ENCODE assay signal across 25 cellular contexts in genomic region chr1:114700026-114700600, GRCh38. TPM values are rescaled to one million over a fixed set of nuclear protein-coding genes. Genes with fewer than 3 reads are reported as not detected.
"Had no signal": no experiment of that assay in that cellular context is flagged by ENCODE, and none has a peak within 500 bp of the region (broad histone marks: within the 10 kb centered on the region; RNA-seq: fewer than 3 reads in every experiment).

No MANE protein-coding gene starts in this region.

- H3K4me3 Mint-ChIP-seq: activated B cell treated with CpG ODN at 0.5 μM for 24 hours; activated CD8-positive, alpha-beta T cell treated with anti-CD3 and anti-CD28 coated beads for 36 hours; activated naive CD8-positive, alpha-beta T cell; memory B cell; naive thymus-derived CD8-positive, alpha-beta T cell; T-helper 2 cell treated with Interferon-gamma antibody and Interleukin-4, amounts not matched to agents 5 μg/mL and 100 μg/mL, for 36 hours had no signal

- H3K27ac ChIP-seq: breast epithelium, left ventricle myocardium inferior, right atrium auricular region, transverse colon had no signal

- H3K9me3 Mint-ChIP-seq: activated B cell treated with CpG ODN at 0.5 μM for 24 hours; activated CD8-positive, alpha-beta T cell treated with anti-CD3 and anti-CD28 coated beads for 36 hours; memory B cell; naive thymus-derived CD8-positive, alpha-beta T cell; T-helper 2 cell treated with Interferon-gamma antibody and Interleukin-4, amounts not matched to agents 5 μg/mL and 100 μg/mL, for 36 hours had no signal

- H3K27ac Mint-ChIP-seq: activated B cell treated with CpG ODN at 0.5 μM for 24 hours; activated CD8-positive, alpha-beta T cell treated with anti-CD3 and anti-CD28 coated beads for 36 hours; activated naive CD8-positive, alpha-beta T cell; memory B cell; T-helper 2 cell treated with Interferon-gamma antibody and Interleukin-4, amounts not matched to agents 5 μg/mL and 100 μg/mL, for 36 hours had no signal

- DNase-seq: activated B cell treated with CpG ODN at 0.5 μM for 24 hours; activated CD4-positive, alpha-beta T cell treated with anti-CD3 and anti-CD28 coated beads for 48 hours; activated CD8-positive, alpha-beta T cell treated with anti-CD3 and anti-CD28 coated beads for 36 hours; activated gamma-delta T cell; activated T-cell treated with anti-CD3 and anti-CD28 coated beads, Interleukin-2, amount 50 U/mL, for 48 hours; hippocampal formation; kidney; left ventricle myocardium inferior; naive thymus-derived CD8-positive, alpha-beta T cell; nucleus accumbens; posterior cingulate gyrus; small intestine; stimulated activated CD4-positive, alpha-beta T cell treated with anti-CD3 and anti-CD28 coated beads, Interleukin-4, amount 100 ng/mL, for 4 hours; stimulated activated CD8-positive, alpha-beta memory T cell treated with anti-CD3 and anti-CD28 coated beads, Interleukin-4, amount 100 ng/mL, for 48 hours; stimulated activated naive CD4-positive, alpha-beta T cell treated with Interleukin-2 at 50 U/mL for 16 hours; substantia nigra; transverse colon had no signal

- H3K36me3 Mint-ChIP-seq: activated naive CD8-positive, alpha-beta T cell; memory B cell had no signal

- H3K36me3 ChIP-seq: breast epithelium, right atrium auricular region, transverse colon had no signal

- H3K4me3 ChIP-seq: breast epithelium, left ventricle myocardium inferior, right atrium auricular region, transverse colon had no signal

- H3K4me1 Mint-ChIP-seq: activated B cell treated with CpG ODN at 0.5 μM for 24 hours; memory B cell; naive thymus-derived CD8-positive, alpha-beta T cell had no signal

- ATAC-seq: activated CD8-positive, alpha-beta T cell treated with anti-CD3 and anti-CD28 coated beads for 36 hours; naive thymus-derived CD8-positive, alpha-beta T cell had no signal

- H3K27me3 ChIP-seq: breast epithelium, right atrium auricular region, transverse colon had no signal

- H3K9me3 ChIP-seq: breast epithelium, left ventricle myocardium inferior, right atrium auricular region, transverse colon had no signal

- H3K4me1 ChIP-seq: breast epithelium, left ventricle myocardium inferior, right atrium auricular region, transverse colon had no signal

RNA-seq across cellular contexts. Expression of gene AMPD1, which starts 4.8 kb away (rescaled TPM):
- total RNA-seq: activated B cell treated with CpG ODN at 0.5 μM for 24 hours; activated CD8-positive, alpha-beta T cell treated with anti-CD3 and anti-CD28 coated beads for 36 hours; cerebellum; glomerular endothelial cell; left ventricle myocardium inferior; mucosa of gallbladder; naive thymus-derived CD8-positive, alpha-beta T cell; right atrium auricular region had no signal
